8 cellular contexts compared by ENCODE assay signal in the genomic region with DNA sequence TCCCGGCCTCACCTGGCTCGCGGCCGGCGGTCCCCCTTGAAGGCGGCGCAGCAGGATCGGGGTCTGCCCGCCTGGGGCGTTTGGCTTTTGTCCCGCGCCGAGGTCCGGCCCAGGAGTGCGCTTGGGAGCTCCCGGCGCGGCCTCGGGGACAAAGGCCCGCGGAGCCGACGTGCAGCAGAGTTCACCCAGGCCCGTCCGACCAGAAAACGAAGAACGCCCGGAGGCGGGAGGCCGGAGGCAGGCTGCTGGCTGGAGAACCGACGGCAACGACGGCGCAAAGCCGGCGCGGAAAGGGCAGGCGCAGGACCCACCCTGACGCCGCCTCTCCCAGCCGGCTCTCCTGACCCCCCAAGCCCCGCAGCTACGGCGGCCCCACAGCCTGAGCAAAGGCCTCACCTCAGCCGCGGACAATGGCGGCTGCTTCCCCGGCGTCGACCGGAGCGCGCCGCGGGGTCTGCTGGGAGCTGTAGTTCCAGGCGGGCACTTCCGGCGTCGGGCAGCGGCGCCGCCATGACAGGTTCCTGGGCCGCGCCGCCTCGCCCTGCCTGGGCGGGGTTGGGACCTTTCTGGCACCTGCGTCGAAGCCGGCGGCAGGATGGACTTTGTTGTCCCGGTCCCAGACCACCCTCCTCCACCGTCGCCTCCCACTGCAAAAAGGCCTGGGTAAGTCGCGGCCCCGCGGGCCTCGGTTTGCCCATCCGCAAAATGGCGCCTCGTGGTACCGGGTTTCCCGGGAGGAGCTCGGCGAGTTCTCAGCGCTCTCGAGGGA. TPM values are rescaled to one million over a fixed set of nuclear protein-coding genes. Genes with fewer than 3 reads are reported as not detected.
DNase-seq lines count a peak whose midpoint lies in the region; ATAC-seq and TF ChIP-seq lines count a peak whose summit lies in the region.

A gene (minus strand): TSS at position 437 of the 769 bp plus-strand sequence. CDS start 1,501 bp downstream, outside the sequence.

- intact Hi-C loops in breast epithelium (cut with DNase I; ENCODE audit: low total_unique reads): no loop called here

- peaks cover 0 to 8% of the 10 kb centered on the region in 2 donors for H3K4me1 ChIP-seq in breast epithelium

- H3K27me3 ChIP-seq in breast epithelium: no peaks in the 10 kb centered on the region

- H3K27ac ChIP-seq in VCaP: peak within 1 kb of the TSS; percentile 98
- peak within 1 kb of the TSS; percentile 95 to 97 for H3K27ac ChIP-seq in breast epithelium
- H3K27ac ChIP-seq in skin epidermis: peak within 1 kb of the TSS; percentile 79 to 98 (median 92)

- TF ChIP-seq CTCF in VCaP (conservative IDR thresholded peaks at IDR 0.05) (no peak), breast epithelium (IDR thresholded peaks at IDR 0.05) (no peak)

- peaks cover 56 to 76% of the 10 kb centered on the region in 2 donors for H3K9me3 ChIP-seq in breast epithelium

- H3K4me3 ChIP-seq in breast epithelium: peak within 1 kb of the TSS; percentile 76 to 96 (median 96)
- peak within 1 kb of the TSS; percentile 69 to 96 (median 82) for H3K4me3 ChIP-seq in skin epidermis

- DNase-seq in NCI-H187 treated with DMSO at 0.1 percent for 48 hours (lab: John Stamatoyannopoulos, UW) (peak; percentile 23), breast epithelium (ENCODE audit: low spot score in 2 of 2) (peak; percentile 77 to 83), iPS-NIHi11 (ENCODE audit: low spot score) (peak; percentile 96), A172 (ENCODE audit: low spot score) (no peak)

- ATAC-seq in HG02870 (IDR thresholded peaks at IDR 0.05; ENCODE audit: unreplicated experiment): peak; percentile 80

- peak; percentile 61 for TF ChIP-seq POLR2A in GM15510 (IDR thresholded peaks at IDR 0.05; ENCODE audit: borderline replicate concordance, extremely low read depth, insufficient read length)
- peak; percentile 71 for TF ChIP-seq POLR2A in breast epithelium (IDR thresholded peaks at IDR 0.05)

- H3K36me3 ChIP-seq in breast epithelium: peaks cover 22% of the 10 kb centered on the region

RNA-seq across cellular contexts. Expression of the gene that starts here (rescaled TPM):
- 10 to 100 TPM; 12.0 to 46.5 (median 21.6) TPM for total RNA-seq in breast epithelium
- 0.07 TPM in 1 of 2 replicates, not detected in the other for total RNA-seq in A172 (2014; rRNA removed; shearing (Covaris generic))

Comparison
In these comparisons a context has a peak if more than half of its experiments do, and no peak if none do; other contexts are left out.
1. RNA of the gene that starts here (total RNA-seq): 12.0 to 46.5 TPM in breast epithelium; 0.07 TPM in A172; every median in the first group is over 10 times any median in the second.
2. Peak in every context shown above with its lines, with median percentiles within 50 percentile points of each other: H3K27ac ChIP-seq.